ENCODE assay signal across 18 cellular contexts in the genomic region with DNA sequence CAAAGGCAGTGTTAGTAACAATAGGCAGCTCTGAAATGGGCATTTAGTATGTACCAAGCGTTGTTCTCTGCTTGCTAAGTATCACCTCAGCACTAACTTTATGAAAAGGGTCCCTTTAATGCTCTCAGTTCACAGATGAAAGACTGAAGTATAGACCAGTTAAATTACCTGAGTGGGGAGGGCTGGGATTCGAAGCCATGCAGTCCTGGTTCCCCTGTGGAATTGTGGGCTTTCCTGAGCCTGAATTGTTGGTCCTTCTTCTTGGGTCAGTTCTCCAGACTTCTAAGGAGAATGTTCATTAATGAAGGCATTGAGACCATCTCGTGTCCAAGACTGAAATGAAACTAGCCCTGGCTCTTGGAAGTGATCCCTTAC. TPM values are rescaled to one million over a fixed set of nuclear protein-coding genes. Genes with fewer than 3 reads are reported as not detected.
A peak's percentile ranks its signal among the peaks of the same experiment; 100 is the strongest.
DNase-seq lines count a peak whose midpoint lies in the region; ATAC-seq and TF ChIP-seq lines count a peak whose summit lies in the region.
"Had no signal": no experiment of that assay in that cellular context is flagged by ENCODE, and none has a peak within 500 bp of the region (broad histone marks: within the 10 kb centered on the region; RNA-seq: fewer than 3 reads in every experiment).

No MANE protein-coding gene starts in this region.

- no peaks in the 10 kb centered on the region for H3K36me3 ChIP-seq in hepatocyte (replicated peaks; ENCODE audit: insufficient read depth, low read depth)
- no peaks in the 10 kb centered on the region for H3K36me3 ChIP-seq in smooth muscle cell (ENCODE audit: low read depth)

- H3K4me3 Mint-ChIP-seq in HFFc6 (peak overlapping the region; percentile 63; the same call in 1 of the 2 replicates), brain (peak overlapping the region; percentile 74 to 84 (median 77))
- H3K4me3 Mint-ChIP-seq: B cell; CD4-positive, alpha-beta memory T cell had no signal

- H3K27ac ChIP-seq in hepatocyte (no peak overlapping the region), smooth muscle cell (ENCODE audit: low read depth) (no peak overlapping the region)
- H3K27ac ChIP-seq: KMS-11 had no signal

- H3K4me1 ChIP-seq in hepatocyte (ENCODE audit: insufficient read depth) (peaks cover 8% of the 10 kb centered on the region), smooth muscle cell (ENCODE audit: low read depth) (peaks cover 12% of the 10 kb centered on the region)

- H3K9me3 ChIP-seq in hepatocyte (ENCODE audit: low read depth), result no peaks in the 10 kb centered on the region
- no peaks in the 10 kb centered on the region for H3K9me3 ChIP-seq in smooth muscle cell (replicated peaks; ENCODE audit: low read depth)

- ATAC-seq in HG02885 (IDR thresholded peaks at IDR 0.05; ENCODE audit: poor library complexity, unreplicated experiment), result no peak
- ATAC-seq in GM18858 (IDR thresholded peaks at IDR 0.05; ENCODE audit: unreplicated experiment), result no peak

- H3K9me3 Mint-ChIP-seq in HFFc6 (no peaks in the 10 kb centered on the region), brain (peaks cover 0 to 4% (median 2%) of the 10 kb centered on the region in 5 experiments)
- H3K9me3 Mint-ChIP-seq: CD4-positive, alpha-beta memory T cell had no signal

- H3K4me1 Mint-ChIP-seq in HFFc6 (ENCODE audit: low read depth) (peaks cover 85% of the 10 kb centered on the region), brain (peaks cover 44% of the 10 kb centered on the region)

- H3F3A ChIP-seq in smooth muscle cell (ENCODE audit: low read depth), result no peaks in the 10 kb centered on the region

- peaks cover 2% of the 10 kb centered on the region for H3K27me3 Mint-ChIP-seq in HFFc6 (ENCODE audit: insufficient read depth)
- H3K27me3 Mint-ChIP-seq in brain, result peaks cover 100% of the 10 kb centered on the region
- H3K27me3 Mint-ChIP-seq: CD4-positive, alpha-beta memory T cell had no signal

- DNase-seq in HFFc6, result no peak
- DNase-seq in hepatocyte (ENCODE audit: low spot score), result no peak
- no peak for DNase-seq in smooth muscle cell (lab: John Stamatoyannopoulos, UW; ENCODE audit: unreplicated experiment)
- DNase-seq in DMS79 (lab: John Stamatoyannopoulos, UW), result no peak
- no peak for DNase-seq in midbrain (lab: John Stamatoyannopoulos, UW)
- DNase-seq: CD4-positive, alpha-beta memory T cell; DMS79 treated with DMSO at 0.1 percent for 48 hours; MM.1S; NCI-H1105 treated with DMSO at 0.1 percent for 48 hours; NCI-H187 treated with DMSO at 0.1 percent for 48 hours; NCI-H2171; NCI-H510A; SHP77 treated with DMSO at 0.1 percent for 48 hours had no signal

- H3K4me3 ChIP-seq in hepatocyte, result no peak overlapping the region
- H3K4me3 ChIP-seq in smooth muscle cell, result no peak overlapping the region

- 32% methylated on average over 3 of the region's 3 CpGs for WGBS in hepatocyte (ENCODE audit: low lambda C conversion rate, missing lambda C conversion rate)
- WGBS in smooth muscle cell (ENCODE audit: low lambda C conversion rate), result 29% methylated on average over 3 of the region's 3 CpGs

- H3K9me2 ChIP-seq in hepatocyte (replicated peaks; ENCODE audit: insufficient read depth), result no peaks in the 10 kb centered on the region

- H3K27me3 ChIP-seq in hepatocyte, result peaks cover 100% of the 10 kb centered on the region
- peaks cover 95% of the 10 kb centered on the region for H3K27me3 ChIP-seq in smooth muscle cell (ENCODE audit: low read depth)

- H3K4me2 ChIP-seq in hepatocyte (peak overlapping the region; percentile 53), smooth muscle cell (peak overlapping the region; percentile 68)
- H3K4me2 ChIP-seq: KMS-11 had no signal

- no peaks in the 10 kb centered on the region for H3K79me2 ChIP-seq in hepatocyte
- H3K79me2 ChIP-seq in smooth muscle cell (ENCODE audit: low read depth), result no peaks in the 10 kb centered on the region

- H3K27ac Mint-ChIP-seq in HFFc6 (no peak overlapping the region), brain (no peak overlapping the region)
- H3K27ac Mint-ChIP-seq: B cell had no signal

- H2AFZ ChIP-seq in hepatocyte (no peak overlapping the region), smooth muscle cell (ENCODE audit: low read depth) (no peak overlapping the region)

- no peaks in the 10 kb centered on the region for H4K20me1 ChIP-seq in hepatocyte (ENCODE audit: insufficient read depth, poor library complexity, severe bottlenecking)
- no peaks in the 10 kb centered on the region for H4K20me1 ChIP-seq in smooth muscle cell (ENCODE audit: low read depth)

- H3K36me3 Mint-ChIP-seq in HFFc6 (ENCODE audit: low read depth), result peaks cover 17% of the 10 kb centered on the region
- no peaks in the 10 kb centered on the region for H3K36me3 Mint-ChIP-seq in brain

- H3K9ac ChIP-seq in smooth muscle cell (ENCODE audit: low read depth), result no peak overlapping the region
- H3K9ac ChIP-seq: KMS-11 had no signal

- TF ChIP-seq CTCF in HFFc6 (IDR thresholded peaks at IDR 0.05) (no peak), brain (conservative IDR thresholded peaks at IDR 0.05) (no peak), hepatocyte (IDR thresholded peaks at IDR 0.05; ENCODE audit: poor library complexity) (no peak), smooth muscle cell (IDR thresholded peaks at IDR 0.05; ENCODE audit: borderline replicate concordance, insufficient read depth, poor library complexity, severe bottlenecking) (no peak)

RNA-seq across cellular contexts. Expression of gene PRDM8, which starts 7.7 kb away (rescaled TPM):
- total RNA-seq in HFFc6 (2021; fragmentation: NEBNext Ultra II Directional; extraction: Animal tissue kit (Norgen Biotek cat#: 25700)), result 10 to 100 TPM; 20.4 to 25.4 (median 23.9) TPM
- polyA plus RNA-seq in brain (ENCODE audit: insufficient read depth, low read depth, low replicate concordance) (6.4 TPM), hepatocyte (0.65 and 0.66 TPM in 2 replicates), smooth muscle cell (0.15 and 0.25 TPM in 2 replicates)
- total RNA-seq in hepatocyte (0.40 and 1.8 TPM in 2 replicates), smooth muscle cell (0.09 and 0.36 TPM in 2 replicates)
